In genomic region chr16:48503779-48504178, GRCh38 we compare ENCODE assay signal across 16 cellular contexts.
DNase-seq lines count a peak whose midpoint lies in the region; ATAC-seq and TF ChIP-seq lines count a peak whose summit lies in the region.
"Had no signal": no experiment of that assay in that cellular context is flagged by ENCODE, and none has a peak within 500 bp of the region (broad histone marks: within the 10 kb centered on the region; RNA-seq: fewer than 3 reads in every experiment).

No MANE protein-coding gene starts in this region.

- peak; percentile 95 for DNase-seq in GM23248
- peak; percentile 86 for DNase-seq in astrocyte of the cerebellum (ENCODE audit: low read depth)
- DNase-seq in right cardiac atrium = peak; percentile 46 to 93 (median 76)
- peak; percentile 51 for DNase-seq in spleen
- no peak for DNase-seq in SHP77 (lab: John Stamatoyannopoulos, UW)
- no peak for DNase-seq in NOMO-1 treated with dmso at 0.1 percent for 144 hours (lab: John Stamatoyannopoulos, UW; ENCODE audit: unreplicated experiment)
- no peak for DNase-seq in nucleus accumbens (lab: John Stamatoyannopoulos, UW)
- DNase-seq: activated T-cell treated with anti-CD3 and anti-CD28 coated beads for 4 hours; CD8-positive, alpha-beta T cell; H7; KBM-7; kidney; stimulated activated CD4-positive, alpha-beta T cell treated with anti-CD3 and anti-CD28 coated beads, Interleukin-1b, Interleukin-23, amount 100 ng/mL, for 48 hours had no signal

- H3K9me2 ChIP-seq in GM23248 (ENCODE audit: insufficient read depth) = no peaks in the 10 kb centered on the region

- H4K20me1 ChIP-seq in GM23248 (ENCODE audit: insufficient read depth) = no peaks in the 10 kb centered on the region

- TF ChIP-seq CTCF in astrocyte of the cerebellum (IDR thresholded peaks at IDR 0.05; ENCODE audit: low read depth, low read length, missing control alignments) = no peak
- no peak for TF ChIP-seq CTCF in spleen (IDR thresholded peaks at IDR 0.05 in 8 of 11, conservative IDR thresholded peaks at IDR 0.05 in 3 of 11)

- 2 to 10% methylated on average over 5 of the region's 5 CpGs for WGBS in GM23248 (ENCODE audit: low coverage in 1 of 2, low lambda C conversion rate in 2 of 2, missing lambda C conversion rate in 2 of 2), 2 experiments
- 32% methylated on average over 5 of the region's 5 CpGs for WGBS in right cardiac atrium
- WGBS in spleen, 5 donors = 17 to 82% (median 57%) methylated on average over 1 to 5 of the region's 5 CpGs

- no peak overlapping the region for H3K27ac ChIP-seq in GM23248
- H3K27ac ChIP-seq in right cardiac atrium (ENCODE audit: low read length) = no peak overlapping the region
- no peak overlapping the region for H3K27ac ChIP-seq in spleen
- H3K27ac ChIP-seq: epithelial cell of prostate had no signal

- peaks cover 12% of the 10 kb centered on the region for H3F3A ChIP-seq in GM23248 (ENCODE audit: insufficient read depth)

- H3K36me3 ChIP-seq in GM23248 (ENCODE audit: low read depth) (no peaks in the 10 kb centered on the region), spleen (no peaks in the 10 kb centered on the region)

- no peaks in the 10 kb centered on the region for H3K79me2 ChIP-seq in GM23248 (ENCODE audit: insufficient read depth)

- TF ChIP-seq POLR2A in spleen (IDR thresholded peaks at IDR 0.05) = no peak

- H3K4me2 ChIP-seq in GM23248 (ENCODE audit: unreplicated experiment) = peak overlapping the region; percentile 26

- H3K9me3 ChIP-seq in GM23248 (ENCODE audit: low read depth) (no peaks in the 10 kb centered on the region), right cardiac atrium (ENCODE audit: control insufficient read depth, low read length) (no peaks in the 10 kb centered on the region), spleen (peaks cover 0 to 10% (median 8%) of the 10 kb centered on the region in 8 donors)

- in situ Hi-C loops in GM23248 (cut with MboI) = no loop called here
- in situ Hi-C loops in astrocyte of the cerebellum (cut with HindIII; ENCODE audit: low sequenced_read_pairs) = no loop called here

- no peaks in the 10 kb centered on the region for H3K27me3 ChIP-seq in GM23248 (replicated peaks; ENCODE audit: insufficient read depth)
- H3K27me3 ChIP-seq in right cardiac atrium (ENCODE audit: control insufficient read depth, insufficient read depth) = no peaks in the 10 kb centered on the region
- H3K27me3 ChIP-seq in spleen (replicated peaks in 1 of 7) = no peaks in the 10 kb centered on the region

- H3K4me3 ChIP-seq in GM23248 (no peak overlapping the region), astrocyte of the cerebellum (ENCODE audit: low read depth, low read length) (no peak overlapping the region), right cardiac atrium (ENCODE audit: low read length) (no peak overlapping the region), spleen (no peak overlapping the region)

- no peak for ATAC-seq in right cardiac atrium
- no peak for ATAC-seq in GM21717 (IDR thresholded peaks at IDR 0.05; ENCODE audit: unreplicated experiment)
- ATAC-seq: CD8-positive, alpha-beta T cell; stimulated activated memory B cell treated with anti-CD40 and anti-IgM and Interleukin-4, amounts not matched to agents 10 μg/mL and 1 μg/mL and 100 μg/mL, for 72 hours had no signal

- H3K4me1 ChIP-seq in GM23248 (ENCODE audit: insufficient read depth) (peaks cover 26% of the 10 kb centered on the region), right cardiac atrium (ENCODE audit: control insufficient read depth, insufficient read depth, low read length) (no peaks in the 10 kb centered on the region), spleen (peaks cover 0 to 27% (median 6%) of the 10 kb centered on the region in 6 donors)

- intact Hi-C loops in right cardiac atrium (cut with DNase I) (no loop called here), spleen (cut with DNase I; ENCODE audit: low total_unique reads) (no loop called here)

- no peak overlapping the region for H2AFZ ChIP-seq in GM23248

- H3K9ac ChIP-seq in GM23248 = no peak overlapping the region

Comparison
In these comparisons a context has a peak if more than half of its experiments do, and no peak if none do; other contexts are left out.
1. DNase-seq: peak in GM23248 (single experiment), astrocyte of the cerebellum (single experiment), right cardiac atrium (3 of 3) and spleen (single experiment); none in SHP77 (0 of 2), NOMO-1 treated with dmso at 0.1 percent for 144 hours (single experiment) and nucleus accumbens (0 of 56).